ENCODE assay signal across 10 cellular contexts in genomic region chr11:13008625-13009475, GRCh38. TPM values are rescaled to one million over a fixed set of nuclear protein-coding genes. Genes with fewer than 3 reads are reported as not detected.
A peak's percentile ranks its signal among the peaks of the same experiment; 100 is the strongest.
DNase-seq lines count a peak whose midpoint lies in the region; ATAC-seq, FAIRE-seq and TF ChIP-seq lines count a peak whose summit lies in the region.
"Had no signal": no experiment of that assay in that cellular context is flagged by ENCODE, and none has a peak within 500 bp of the region (broad histone marks: within the 10 kb centered on the region; RNA-seq: fewer than 3 reads in every experiment).

Gene RASSF10, plus strand, starts transcription at chr11:13009316. Its CDS starts 261 bp downstream, at chr11:13009577.

- no peak for FAIRE-seq in small intestine (lab: Jason Lieb, UNC)
- FAIRE-seq: TTC549 had no signal

- peaks cover 62% of the 10 kb centered on the region for H3K27me3 ChIP-seq in iPS-15b (ENCODE audit: control insufficient read depth, insufficient read depth, low read length)
- peaks cover 9 to 16% of the 10 kb centered on the region in 2 donors for H3K27me3 ChIP-seq in small intestine (ENCODE audit: control insufficient read depth in 2 of 2, insufficient read depth in 2 of 2, low read length in 2 of 2)

- no peak within 1 kb of the TSS for H3K9ac ChIP-seq in iPS-15b (ENCODE audit: low read depth, low read length)

- H3K27ac ChIP-seq in small intestine (ENCODE audit: low read depth in 1 of 2, low read length in 1 of 2): no peak within 1 kb of the TSS
- H3K27ac ChIP-seq: C4-2B had no signal

- H3K4me1 ChIP-seq in iPS-15b (ENCODE audit: control insufficient read depth, insufficient read depth, low read length) (peaks cover 14% of the 10 kb centered on the region), small intestine (ENCODE audit: control insufficient read depth in 2 of 2, insufficient read depth in 1 of 2, low read depth in 1 of 2, low read length in 1 of 2) (peaks cover 5 to 21% of the 10 kb centered on the region in 2 donors)

- ATAC-seq in GM19328 (IDR thresholded peaks at IDR 0.05; ENCODE audit: unreplicated experiment): no peak

- H3K9me3 ChIP-seq in iPS-15b (ENCODE audit: control insufficient read depth, insufficient read depth, low read length) (peaks cover 5% of the 10 kb centered on the region), small intestine (ENCODE audit: control insufficient read depth, low read depth) (no peaks in the 10 kb centered on the region)

- DNase-seq in NOMO-1 (lab: John Stamatoyannopoulos, UW; ENCODE audit: unreplicated experiment in 2 of 2) (peak; percentile 27 to 33), NOMO-1 treated with dmso at 0.1 percent for 144 hours (lab: John Stamatoyannopoulos, UW; ENCODE audit: unreplicated experiment) (no peak), NCI-H1694 treated with DMSO at 0.1 percent for 48 hours (lab: John Stamatoyannopoulos, UW) (peak; percentile 8), astrocyte of the spinal cord (ENCODE audit: low read depth, low spot score) (peak; percentile 37), small intestine (peak; percentile 68), SIG-M5 treated with dmso at 0.1 percent for 504 hours (lab: John Stamatoyannopoulos, UW; ENCODE audit: unreplicated experiment) (no peak)

- H3K36me3 ChIP-seq in iPS-15b (ENCODE audit: control insufficient read depth, insufficient read depth, low read length) (no peaks in the 10 kb centered on the region), small intestine (ENCODE audit: control insufficient read depth in 2 of 2, insufficient read depth in 2 of 2, low read length in 2 of 2) (no peaks in the 10 kb centered on the region)

- no peak for TF ChIP-seq CTCF in astrocyte of the spinal cord (IDR thresholded peaks at IDR 0.05; ENCODE audit: low read depth, low read length)

- 3 to 9% (median 3%) methylated on average over 51 to 68 of the region's 68 CpGs for WGBS in small intestine, 3 donors

- H3K4me3 ChIP-seq in astrocyte of the spinal cord (ENCODE audit: low read depth, low read length): peak within 1 kb of the TSS; percentile 26
- H3K4me3 ChIP-seq in iPS-15b (ENCODE audit: low read depth, low read length): peak within 1 kb of the TSS; percentile 76
- H3K4me3 ChIP-seq in small intestine (ENCODE audit: low read depth in 1 of 2, low read length in 2 of 2): peak within 1 kb of the TSS in 1 of 2 donors; percentile 40

- in situ Hi-C loops in astrocyte of the spinal cord (cut with HindIII; ENCODE audit: low sequenced_read_pairs): no loop called here

RNA-seq across cellular contexts. Expression of gene RASSF10, which starts in this region (rescaled TPM):
- 1 to 10 TPM in 1 of 3 donors, not detected in 2; 1.4 TPM for polyA plus RNA-seq in small intestine

Comparison
In these comparisons a context has a peak if more than half of its experiments do, and no peak if none do; other contexts are left out.
1. DNase-seq: peak in NOMO-1 (2 of 2), NCI-H1694 treated with DMSO at 0.1 percent for 48 hours (single experiment), astrocyte of the spinal cord (single experiment) and small intestine (single experiment); none in NOMO-1 treated with dmso at 0.1 percent for 144 hours (single experiment) and SIG-M5 treated with dmso at 0.1 percent for 504 hours (single experiment).